ENCODE assay signal across 8 cellular contexts in genomic region chr2:108678198-108678651, GRCh38. TPM values are rescaled to one million over a fixed set of nuclear protein-coding genes. Genes with fewer than 3 reads are reported as not detected.
DNase-seq lines count a peak whose midpoint lies in the region; ATAC-seq, FAIRE-seq and TF ChIP-seq lines count a peak whose summit lies in the region.
"Not testable (repeated sequence)": the region's sequence is repeated elsewhere in the genome, so short reads cannot be mapped to it uniquely, and the experiment has no call there.

No MANE protein-coding gene starts in this region.

- not testable (repeated sequence) for H4K20me1 ChIP-seq in DND-41 (ENCODE audit: insufficient read depth, low read length)

- not testable (repeated sequence) for H3K36me3 ChIP-seq in DND-41 (ENCODE audit: insufficient read depth, low read length); MG63
- H3K36me3 ChIP-seq in upper lobe of right lung: peaks cover 46% of the 10 kb centered on the region

- CTCF ChIA-PET in activated CD4-positive, alpha-beta memory T cell treated with anti-CD3 and anti-CD28 coated beads, Interleukin-2, amount 10 ng/mL, durations not matched to agents 7 days and 5 days (lab: Charles Lee): not testable (repeated sequence)

- H3K4me1 ChIP-seq in DND-41 (ENCODE audit: insufficient read depth, low read length) (peaks cover 24% of the 10 kb centered on the region), upper lobe of right lung (peaks cover 20% of the 10 kb centered on the region)
- not testable (repeated sequence) for H3K4me1 ChIP-seq in right cardiac atrium (ENCODE audit: control insufficient read depth, insufficient read depth, low read length)

- H3K4me2 ChIP-seq in DND-41 (ENCODE audit: insufficient read depth, low read length): peak overlapping the region; percentile 41

- peaks cover 37% of the 10 kb centered on the region for H3K36me3 Mint-ChIP-seq in activated CD4-positive, alpha-beta memory T cell treated with anti-CD3 and anti-CD28 coated beads, Interleukin-2, amount 10 ng/mL, durations not matched to agents 7 days and 5 days (ENCODE audit: low read depth)

- 31% methylated on average over 4 of the region's 4 CpGs for WGBS in right cardiac atrium

- H3K9ac ChIP-seq in DND-41 (ENCODE audit: low read depth, low read length): not testable (repeated sequence)

- not testable (repeated sequence) for H3K4me3 Mint-ChIP-seq in activated CD4-positive, alpha-beta memory T cell treated with anti-CD3 and anti-CD28 coated beads, Interleukin-2, amount 10 ng/mL, durations not matched to agents 7 days and 5 days

- not testable (repeated sequence) for TF ChIP-seq CTCF in DND-41 (IDR thresholded peaks at IDR 0.05; ENCODE audit: borderline replicate concordance, extremely low read depth, low read length, poor library complexity, severe bottlenecking); upper lobe of right lung (IDR thresholded peaks at IDR 0.05)

- H3K9me3 ChIP-seq in DND-41 (ENCODE audit: insufficient read depth, low read length, severe bottlenecking); MG63; right cardiac atrium (ENCODE audit: control insufficient read depth, low read length); upper lobe of right lung: not testable (repeated sequence)

- DNase-seq in DND-41 (peak; percentile 24), MG63 (peak; percentile 39), NCI-H748 treated with DMSO at 0.1 percent for 48 hours (lab: John Stamatoyannopoulos, UW) (peak; percentile 52), non-pigmented ciliary epithelial cell (ENCODE audit: low read depth) (peak; percentile 46)
- not testable (repeated sequence) for DNase-seq in activated CD4-positive, alpha-beta memory T cell treated with anti-CD3 and anti-CD28 coated beads, Interleukin-2, amount 10 ng/mL, durations not matched to agents 7 days and 5 days; right cardiac atrium; upper lobe of right lung

- peak overlapping the region; percentile 67 for H3K27ac Mint-ChIP-seq in activated CD4-positive, alpha-beta memory T cell treated with anti-CD3 and anti-CD28 coated beads, Interleukin-2, amount 10 ng/mL, durations not matched to agents 7 days and 5 days

- not testable (repeated sequence) for H3K27me3 ChIP-seq in DND-41 (ENCODE audit: insufficient read depth, low read length, poor library complexity); MG63; right cardiac atrium (ENCODE audit: control insufficient read depth, insufficient read depth); upper lobe of right lung

- intact Hi-C loops in right cardiac atrium (cut with DNase I); upper lobe of right lung (cut with DNase I): not testable (repeated sequence)

- H3K9me3 Mint-ChIP-seq in activated CD4-positive, alpha-beta memory T cell treated with anti-CD3 and anti-CD28 coated beads, Interleukin-2, amount 10 ng/mL, durations not matched to agents 7 days and 5 days: not testable (repeated sequence)

- H3K27ac ChIP-seq in DND-41 (ENCODE audit: low read length): peak overlapping the region; percentile 62
- H3K27ac ChIP-seq in right cardiac atrium (ENCODE audit: low read length); upper lobe of right lung: not testable (repeated sequence)

- H3K27me3 Mint-ChIP-seq in activated CD4-positive, alpha-beta memory T cell treated with anti-CD3 and anti-CD28 coated beads, Interleukin-2, amount 10 ng/mL, durations not matched to agents 7 days and 5 days: not testable (repeated sequence)

- H2AFZ ChIP-seq in DND-41 (ENCODE audit: low read depth, low read length): not testable (repeated sequence)

- FAIRE-seq in endometrium (lab: Jason Lieb, UNC): peak; percentile 68

- not testable (repeated sequence) for H3K4me3 ChIP-seq in DND-41 (ENCODE audit: low read depth in 1 of 2, low read length in 2 of 2); MG63; right cardiac atrium (ENCODE audit: low read length); upper lobe of right lung

- POLR2A ChIA-PET in activated CD4-positive, alpha-beta memory T cell treated with anti-CD3 and anti-CD28 coated beads, Interleukin-2, amount 10 ng/mL, durations not matched to agents 7 days and 5 days (lab: Charles Lee): not testable (repeated sequence)

- not testable (repeated sequence) for H3K79me2 ChIP-seq in DND-41 (ENCODE audit: insufficient read depth, low read length)

- ATAC-seq in DND-41 (ENCODE audit: insufficient read depth, low read depth): peak; percentile 97
- ATAC-seq in right cardiac atrium: peak; percentile 83 to 88
- ATAC-seq in upper lobe of right lung: peak; percentile 85

- peaks cover 12% of the 10 kb centered on the region for H3K4me1 Mint-ChIP-seq in activated CD4-positive, alpha-beta memory T cell treated with anti-CD3 and anti-CD28 coated beads, Interleukin-2, amount 10 ng/mL, durations not matched to agents 7 days and 5 days

RNA-seq across cellular contexts. Expression of gene RANBP2, which starts 41.1 kb away (rescaled TPM):
- total RNA-seq in MG63 (2014; rRNA removed; shearing (Covaris generic); ENCODE audit: low replicate concordance): 13.4 and 25.7 TPM in 2 replicates
- total RNA-seq in activated CD4-positive, alpha-beta memory T cell treated with anti-CD3 and anti-CD28 coated beads, Interleukin-2, amount 10 ng/mL, durations not matched to agents 7 days and 5 days: 10 to 100 TPM; 51.1 to 58.9 TPM
- 10 to 100 TPM; 53.3 to 70.4 (median 56.6) TPM for total RNA-seq in right cardiac atrium
- 15.8 TPM for polyA plus RNA-seq in right cardiac atrium
- 77.0 TPM for total RNA-seq in upper lobe of right lung
